In the genomic region with DNA sequence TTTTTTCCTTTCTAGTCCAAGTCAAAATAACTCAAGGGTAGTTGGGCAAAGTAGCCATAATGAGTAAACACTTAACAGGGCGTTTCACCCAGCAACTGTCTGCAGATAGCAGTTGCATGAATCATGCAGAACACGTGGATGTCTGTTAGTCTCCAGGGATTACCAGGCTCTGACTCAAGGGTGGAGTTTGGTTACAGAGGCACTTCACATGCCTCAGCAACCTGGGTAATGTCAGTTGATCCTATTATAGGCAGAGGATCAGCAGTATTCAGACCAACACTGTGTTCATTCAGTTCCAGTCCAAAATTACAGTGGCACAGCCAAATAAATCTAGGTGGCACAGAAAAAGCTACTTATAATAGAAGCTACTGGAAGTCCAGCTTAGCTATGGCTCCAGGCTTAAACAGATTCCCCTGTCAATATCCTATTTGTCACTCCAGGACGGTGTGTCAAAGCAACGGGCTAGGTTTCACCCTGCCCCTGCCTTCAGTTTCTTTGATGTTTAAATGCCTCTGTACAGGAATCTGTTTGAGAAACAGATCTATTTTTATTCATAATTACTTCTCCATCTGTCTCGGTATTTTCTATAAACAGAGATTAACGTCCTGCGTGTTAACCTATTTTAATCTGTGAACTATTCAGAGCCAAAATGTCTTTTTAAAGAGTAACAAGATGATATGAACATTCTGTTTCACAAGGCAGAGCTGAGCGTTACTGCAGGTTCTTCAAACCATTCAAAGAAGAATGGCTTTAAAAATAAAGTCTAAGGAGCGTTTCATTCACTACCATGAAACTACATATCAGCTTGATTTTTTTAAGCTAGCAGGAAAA, we compare ENCODE assay signal across 1 cellular context.
A peak's percentile ranks its signal among the peaks of the same experiment; 100 is the strongest.
TF ChIP-seq lines count a peak whose summit lies in the region.

No MANE protein-coding gene starts in this region.

TF ChIP-seq in K562, 482 proteins besides CTCF, POLR2A, EP300 and RAD21 (continued from another document):
- TF ChIP-seq, protein P1, sequence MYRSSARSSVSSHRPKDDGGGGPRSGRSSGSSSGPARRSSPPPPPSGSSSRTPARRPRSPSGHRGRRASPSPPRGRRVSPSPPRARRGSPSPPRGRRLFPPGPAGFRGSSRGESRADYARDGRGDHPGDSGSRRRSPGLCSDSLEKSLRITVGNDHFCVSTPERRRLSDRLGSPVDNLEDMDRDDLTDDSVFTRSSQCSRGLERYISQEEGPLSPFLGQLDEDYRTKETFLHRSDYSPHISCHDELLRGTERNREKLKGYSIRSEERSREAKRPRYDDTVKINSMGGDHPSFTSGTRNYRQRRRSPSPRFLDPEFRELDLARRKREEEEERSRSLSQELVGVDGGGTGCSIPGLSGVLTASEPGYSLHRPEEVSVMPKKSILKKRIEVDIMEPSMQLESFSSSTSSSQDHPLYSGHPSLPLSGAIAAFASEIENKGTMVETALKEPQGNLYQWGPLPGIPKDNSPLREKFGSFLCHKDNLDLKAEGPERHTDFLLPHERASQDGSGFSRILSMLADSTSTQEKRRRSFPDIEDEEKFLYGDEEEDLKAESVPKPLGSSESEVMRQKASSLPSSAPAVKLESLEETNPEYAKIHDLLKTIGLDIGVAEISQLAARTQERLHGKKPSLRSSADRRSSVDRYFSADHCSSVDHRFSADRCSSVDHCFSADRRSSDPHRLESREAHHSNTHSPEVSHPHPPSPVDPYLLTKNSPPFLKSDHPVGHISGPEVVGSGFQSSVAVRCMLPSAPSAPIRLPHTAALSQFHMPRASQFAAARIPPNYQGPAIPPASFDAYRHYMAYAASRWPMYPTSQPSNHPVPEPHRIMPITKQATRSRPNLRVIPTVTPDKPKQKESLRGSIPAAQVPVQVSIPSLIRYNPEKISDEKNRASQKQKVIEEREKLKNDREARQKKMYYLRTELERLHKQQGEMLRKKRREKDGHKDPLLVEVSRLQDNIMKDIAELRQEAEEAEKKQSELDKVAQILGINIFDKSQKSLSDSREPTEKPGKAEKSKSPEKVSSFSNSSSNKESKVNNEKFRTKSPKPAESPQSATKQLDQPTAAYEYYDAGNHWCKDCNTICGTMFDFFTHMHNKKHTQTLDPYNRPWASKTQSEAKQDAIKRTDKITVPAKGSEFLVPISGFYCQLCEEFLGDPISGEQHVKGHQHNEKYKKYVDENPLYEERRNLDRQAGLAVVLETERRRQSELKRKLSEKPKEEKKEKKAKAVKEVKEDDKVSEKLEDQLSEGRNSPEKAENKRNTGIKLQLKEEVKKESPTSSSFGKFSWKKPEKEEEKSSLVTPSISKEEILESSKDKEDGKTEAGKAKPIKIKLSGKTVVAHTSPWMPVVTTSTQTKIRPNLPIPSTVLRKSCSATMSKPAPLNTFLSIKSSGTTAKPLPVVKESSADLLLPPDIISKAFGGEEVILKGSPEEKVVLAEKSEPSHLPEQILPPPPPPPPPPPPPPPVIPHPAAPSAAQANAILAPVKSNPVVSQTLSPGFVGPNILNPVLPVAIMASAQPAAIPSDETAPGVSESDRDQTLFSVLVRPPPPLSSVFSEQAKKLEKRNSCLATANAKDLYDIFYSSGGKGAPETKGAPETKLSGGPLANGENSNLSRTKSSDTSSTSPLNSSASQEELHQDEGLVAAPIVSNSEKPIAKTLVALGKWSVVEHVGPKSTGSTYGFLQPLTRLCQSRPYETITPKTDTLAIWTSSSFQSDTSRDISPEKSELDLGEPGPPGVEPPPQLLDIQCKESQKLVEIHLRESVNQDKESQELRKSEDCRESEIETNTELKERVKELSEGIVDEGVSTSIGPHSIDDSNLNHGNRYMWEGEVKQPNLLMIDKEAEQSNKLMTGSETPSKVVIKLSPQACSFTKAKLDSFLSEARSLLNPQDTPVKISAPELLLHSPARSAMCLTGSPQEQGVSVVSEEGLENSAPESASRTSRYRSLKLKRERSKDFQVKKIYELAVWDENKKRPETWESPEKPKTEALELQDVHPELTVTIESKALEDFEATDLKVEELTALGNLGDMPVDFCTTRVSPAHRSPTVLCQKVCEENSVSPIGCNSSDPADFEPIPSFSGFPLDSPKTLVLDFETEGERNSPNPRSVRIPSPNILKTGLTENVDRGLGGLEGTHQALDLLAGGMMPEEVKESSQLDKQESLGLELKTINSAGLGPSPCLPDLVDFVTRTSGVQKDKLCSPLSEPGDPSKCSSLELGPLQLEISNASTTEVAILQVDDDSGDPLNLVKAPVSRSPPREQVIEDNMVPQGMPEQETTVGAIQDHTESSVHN (IDR thresholded peaks at IDR 0.05; ENCODE audit: borderline replicate concordance in 1 of 2, low read depth in 1 of 2): no peak
- TF ChIP-seq HMGN3 (IDR thresholded peaks at IDR 0.05; ENCODE audit: borderline replicate concordance, extremely low read depth, insufficient read length, low read depth, low read length): no peak
- no peak for TF ChIP-seq ZNF134 (CRISPR knock-in tag; conservative IDR thresholded peaks at IDR 0.05)
- TF ChIP-seq FOXA3 (CRISPR knock-in tag; conservative IDR thresholded peaks at IDR 0.05 in 1 of 2, IDR thresholded peaks at IDR 0.05 in 1 of 2): peak in 1 of 2 experiments; percentile 29; a peak in 1 of 4 replicates
- TF ChIP-seq RBM14 (IDR thresholded peaks at IDR 0.05; ENCODE audit: borderline replicate concordance, insufficient read depth, low read depth, low read length): no peak
- peak; percentile 64 for TF ChIP-seq CBFA2T3 (IDR thresholded peaks at IDR 0.05)
- TF ChIP-seq, protein P2, sequence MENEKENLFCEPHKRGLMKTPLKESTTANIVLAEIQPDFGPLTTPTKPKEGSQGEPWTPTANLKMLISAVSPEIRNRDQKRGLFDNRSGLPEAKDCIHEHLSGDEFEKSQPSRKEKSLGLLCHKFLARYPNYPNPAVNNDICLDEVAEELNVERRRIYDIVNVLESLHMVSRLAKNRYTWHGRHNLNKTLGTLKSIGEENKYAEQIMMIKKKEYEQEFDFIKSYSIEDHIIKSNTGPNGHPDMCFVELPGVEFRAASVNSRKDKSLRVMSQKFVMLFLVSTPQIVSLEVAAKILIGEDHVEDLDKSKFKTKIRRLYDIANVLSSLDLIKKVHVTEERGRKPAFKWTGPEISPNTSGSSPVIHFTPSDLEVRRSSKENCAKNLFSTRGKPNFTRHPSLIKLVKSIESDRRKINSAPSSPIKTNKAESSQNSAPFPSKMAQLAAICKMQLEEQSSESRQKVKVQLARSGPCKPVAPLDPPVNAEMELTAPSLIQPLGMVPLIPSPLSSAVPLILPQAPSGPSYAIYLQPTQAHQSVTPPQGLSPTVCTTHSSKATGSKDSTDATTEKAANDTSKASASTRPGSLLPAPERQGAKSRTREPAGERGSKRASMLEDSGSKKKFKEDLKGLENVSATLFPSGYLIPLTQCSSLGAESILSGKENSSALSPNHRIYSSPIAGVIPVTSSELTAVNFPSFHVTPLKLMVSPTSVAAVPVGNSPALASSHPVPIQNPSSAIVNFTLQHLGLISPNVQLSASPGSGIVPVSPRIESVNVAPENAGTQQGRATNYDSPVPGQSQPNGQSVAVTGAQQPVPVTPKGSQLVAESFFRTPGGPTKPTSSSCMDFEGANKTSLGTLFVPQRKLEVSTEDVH (IDR thresholded peaks at IDR 0.05; ENCODE audit: low read depth, partially characterized antibody): no peak
- TF ChIP-seq ETS2 (tag; IDR thresholded peaks at IDR 0.05; ENCODE audit: borderline replicate concordance, poor library complexity, severe bottlenecking): no peak
- TF ChIP-seq NFIC (IDR thresholded peaks at IDR 0.05): no peak
- no peak for TF ChIP-seq ZNF561 (CRISPR knock-in tag; conservative IDR thresholded peaks at IDR 0.05)
- TF ChIP-seq FUS (optimal IDR thresholded peaks at IDR 0.05; ENCODE audit: low read depth, low read length): no peak
- no peak for TF ChIP-seq SIN3A (IDR thresholded peaks at IDR 0.05; ENCODE audit: borderline replicate concordance in 2 of 2, control insufficient read depth in 1 of 2, low read depth in 2 of 2, low read length in 2 of 2)
- TF ChIP-seq, protein P3, sequence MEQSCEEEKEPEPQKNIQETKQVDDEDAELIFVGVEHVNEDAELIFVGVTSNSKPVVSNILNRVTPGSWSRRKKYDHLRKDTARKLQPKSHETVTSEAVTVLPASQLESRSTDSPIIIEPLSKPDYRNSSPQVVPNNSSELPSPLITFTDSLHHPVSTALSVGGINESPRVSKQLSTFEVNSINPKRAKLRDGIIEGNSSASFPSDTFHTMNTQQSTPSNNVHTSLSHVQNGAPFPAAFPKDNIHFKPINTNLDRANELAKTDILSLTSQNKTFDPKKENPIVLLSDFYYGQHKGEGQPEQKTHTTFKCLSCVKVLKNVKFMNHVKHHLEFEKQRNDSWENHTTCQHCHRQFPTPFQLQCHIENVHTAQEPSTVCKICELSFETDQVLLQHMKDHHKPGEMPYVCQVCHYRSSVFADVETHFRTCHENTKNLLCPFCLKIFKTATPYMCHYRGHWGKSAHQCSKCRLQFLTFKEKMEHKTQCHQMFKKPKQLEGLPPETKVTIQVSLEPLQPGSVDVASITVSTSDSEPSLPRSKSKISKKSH (CRISPR knock-in tag; IDR thresholded peaks at IDR 0.05): no peak
- no peak for TF ChIP-seq ZNF175 (CRISPR knock-in tag; IDR thresholded peaks at IDR 0.05; ENCODE audit: low read depth)
- TF ChIP-seq FOXA1 (IDR thresholded peaks at IDR 0.05; ENCODE audit: borderline replicate concordance): no peak
- TF ChIP-seq ESRRB (CRISPR knock-in tag; IDR thresholded peaks at IDR 0.05; ENCODE audit: borderline replicate concordance): no peak
- no peak for TF ChIP-seq MTA1 (IDR thresholded peaks at IDR 0.05; ENCODE audit: borderline replicate concordance)
- TF ChIP-seq SMARCA5 (IDR thresholded peaks at IDR 0.05): no peak
- TF ChIP-seq, protein P4, sequence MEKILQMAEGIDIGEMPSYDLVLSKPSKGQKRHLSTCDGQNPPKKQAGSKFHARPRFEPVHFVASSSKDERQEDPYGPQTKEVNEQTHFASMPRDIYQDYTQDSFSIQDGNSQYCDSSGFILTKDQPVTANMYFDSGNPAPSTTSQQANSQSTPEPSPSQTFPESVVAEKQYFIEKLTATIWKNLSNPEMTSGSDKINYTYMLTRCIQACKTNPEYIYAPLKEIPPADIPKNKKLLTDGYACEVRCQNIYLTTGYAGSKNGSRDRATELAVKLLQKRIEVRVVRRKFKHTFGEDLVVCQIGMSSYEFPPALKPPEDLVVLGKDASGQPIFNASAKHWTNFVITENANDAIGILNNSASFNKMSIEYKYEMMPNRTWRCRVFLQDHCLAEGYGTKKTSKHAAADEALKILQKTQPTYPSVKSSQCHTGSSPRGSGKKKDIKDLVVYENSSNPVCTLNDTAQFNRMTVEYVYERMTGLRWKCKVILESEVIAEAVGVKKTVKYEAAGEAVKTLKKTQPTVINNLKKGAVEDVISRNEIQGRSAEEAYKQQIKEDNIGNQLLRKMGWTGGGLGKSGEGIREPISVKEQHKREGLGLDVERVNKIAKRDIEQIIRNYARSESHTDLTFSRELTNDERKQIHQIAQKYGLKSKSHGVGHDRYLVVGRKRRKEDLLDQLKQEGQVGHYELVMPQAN (IDR thresholded peaks at IDR 0.05; ENCODE audit: borderline replicate concordance): no peak
- TF ChIP-seq, protein P5, sequence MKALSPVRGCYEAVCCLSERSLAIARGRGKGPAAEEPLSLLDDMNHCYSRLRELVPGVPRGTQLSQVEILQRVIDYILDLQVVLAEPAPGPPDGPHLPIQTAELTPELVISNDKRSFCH (CRISPR knock-in tag; IDR thresholded peaks at IDR 0.05): no peak
- TF ChIP-seq, protein P5 (tag; IDR thresholded peaks at IDR 0.05): no peak
- no peak for TF ChIP-seq XRCC4 (IDR thresholded peaks at IDR 0.05; ENCODE audit: extremely low read depth, insufficient read depth, insufficient read length)
- TF ChIP-seq XRCC5 (IDR thresholded peaks at IDR 0.05; ENCODE audit: low read depth, low read length): no peak
